10 cellular contexts compared by ENCODE assay signal in genomic region chrX:143634701-143635442, GRCh38. TPM values are rescaled to one million over a fixed set of nuclear protein-coding genes. Genes with fewer than 3 reads are reported as not detected.
DNase-seq lines count a peak whose midpoint lies in the region; ATAC-seq, FAIRE-seq and TF ChIP-seq lines count a peak whose summit lies in the region.
"Had no signal": no experiment of that assay in that cellular context is flagged by ENCODE, and none has a peak within 500 bp of the region (broad histone marks: within the 10 kb centered on the region; RNA-seq: fewer than 3 reads in every experiment).

No MANE protein-coding gene starts in this region.

- H3K4me3 ChIP-seq in BLaER1 treated with 17β-estradiol and CSF1 and Interleukin-3, amounts not matched to agents 10 nM and 100 nM, result no peak overlapping the region
- peak overlapping the region; percentile 13 for H3K4me3 ChIP-seq in RWPE2 (ENCODE audit: severe bottlenecking)
- H3K4me3 ChIP-seq in heart right ventricle, result peak overlapping the region in 9 of 10 donors; percentile 24 to 55 (median 46)
- H3K4me3 ChIP-seq in pancreas, result peak overlapping the region; percentile 5 to 45 (median 30)
- H3K4me3 ChIP-seq in BE2C (ENCODE audit: low read depth, low read length), result no peak overlapping the region

- ATAC-seq in RWPE2 (ENCODE audit: low read depth) (no peak), heart right ventricle (peak in 4 of 8 donors; percentile 33 to 45 (median 40)), pancreas (peak; percentile 60 to 80 (median 66))

- FAIRE-seq in pancreas (lab: Jason Lieb, UNC), result no peak

- 1% methylated on average over 24 to 62 of the region's 66 CpGs for WGBS in heart right ventricle, 2 donors
- 1 to 32% methylated on average over 56 to 64 of the region's 66 CpGs for WGBS in pancreas, 2 donors

- H3K27ac ChIP-seq in BLaER1 treated with 17β-estradiol and CSF1 and Interleukin-3, amounts not matched to agents 10 nM and 100 nM, result peak overlapping the region in 7 of 11 experiments; percentile 88 to 98 (median 95); a peak in 12 of 22 replicates
- H3K27ac ChIP-seq in RWPE2 (ENCODE audit: poor library complexity, severe bottlenecking) (no peak overlapping the region), heart right ventricle (peak overlapping the region in 1 of 10 donors; percentile 39), pancreas (no peak overlapping the region)

- no peaks in the 10 kb centered on the region for H3K36me3 ChIP-seq in BLaER1 treated with 17β-estradiol and CSF1 and Interleukin-3, amounts not matched to agents 10 nM and 100 nM
- H3K36me3 ChIP-seq in RWPE2 (ENCODE audit: low read depth) (no peaks in the 10 kb centered on the region), heart right ventricle (no peaks in the 10 kb centered on the region), pancreas (no peaks in the 10 kb centered on the region), BE2C (no peaks in the 10 kb centered on the region)

- H3K9ac ChIP-seq in BLaER1 treated with 17β-estradiol and CSF1 and Interleukin-3, amounts not matched to agents 10 nM and 100 nM, result no peak overlapping the region; a peak in 2 of 22 replicates

- no peak overlapping the region for H3K4me2 ChIP-seq in BLaER1 treated with 17β-estradiol and CSF1 and Interleukin-3, amounts not matched to agents 10 nM and 100 nM

- peaks cover 19 to 55% (median 37%) of the 10 kb centered on the region in 11 experiments for H3K9me3 ChIP-seq in BLaER1 treated with 17β-estradiol and CSF1 and Interleukin-3, amounts not matched to agents 10 nM and 100 nM (replicated peaks in 1 of 11)
- no peaks in the 10 kb centered on the region for H3K9me3 ChIP-seq in RWPE2 (ENCODE audit: severe bottlenecking)
- H3K9me3 ChIP-seq in heart right ventricle, result no peaks in the 10 kb centered on the region
- H3K9me3 ChIP-seq in pancreas, result no peaks in the 10 kb centered on the region
- H3K9me3 ChIP-seq in BE2C, result no peaks in the 10 kb centered on the region

- 0 out of 22 replicates have a peak, but pooled peaks cover 0 to 3% (median 0%) of the 10 kb centered on the region in 11 experiments for H4K20me1 ChIP-seq in BLaER1 treated with 17β-estradiol and CSF1 and Interleukin-3, amounts not matched to agents 10 nM and 100 nM

- peaks cover 60 to 83% (median 77%) of the 10 kb centered on the region in 11 experiments for H3K27me3 ChIP-seq in BLaER1 treated with 17β-estradiol and CSF1 and Interleukin-3, amounts not matched to agents 10 nM and 100 nM
- H3K27me3 ChIP-seq in RWPE2 (ENCODE audit: insufficient read depth, poor library complexity, severe bottlenecking) (peaks cover 29% of the 10 kb centered on the region), heart right ventricle (peaks cover 0 to 30% (median 18%) of the 10 kb centered on the region in 7 donors), pancreas (peaks cover 0 to 18% (median 2%) of the 10 kb centered on the region in 4 donors), BE2C (no peaks in the 10 kb centered on the region)

- intact Hi-C loops in heart right ventricle (cut with DNase I) (no loop called here), pancreas (cut with DNase I) (no loop called here)

- DNase-seq in RWPE2 (ENCODE audit: low spot score), result no peak
- peak in 1 of 2 donors; percentile 8 for DNase-seq in heart right ventricle
- peak in 4 of 6 donors; percentile 11 to 64 (median 41) for DNase-seq in pancreas
- DNase-seq in amniotic stem cell (lab: John Stamatoyannopoulos, UW), result no peak
- DNase-seq in GM19240 (ENCODE audit: insufficient read length, low spot score), result no peak
- DNase-seq in BE2C, result no peak
- no peak for DNase-seq in HuH-7 (ENCODE audit: low spot score)
- DNase-seq: CD4-positive, alpha-beta memory T cell; NCI-H510A had no signal

- peaks cover 0 to 43% (median 24%) of the 10 kb centered on the region in 10 experiments; a peak in 15 of 20 replicates for H3K4me1 ChIP-seq in BLaER1 treated with 17β-estradiol and CSF1 and Interleukin-3, amounts not matched to agents 10 nM and 100 nM
- H3K4me1 ChIP-seq in RWPE2 (ENCODE audit: insufficient read depth, poor library complexity, severe bottlenecking), result no peaks in the 10 kb centered on the region
- peaks cover 0 to 2% (median 0%) of the 10 kb centered on the region in 9 donors for H3K4me1 ChIP-seq in heart right ventricle
- H3K4me1 ChIP-seq in pancreas, result no peaks in the 10 kb centered on the region
- no peaks in the 10 kb centered on the region for H3K4me1 ChIP-seq in BE2C

- TF ChIP-seq CTCF in RWPE2 (IDR thresholded peaks at IDR 0.05; ENCODE audit: poor library complexity, severe bottlenecking) (no peak), heart right ventricle (IDR thresholded peaks at IDR 0.05) (no peak), pancreas (IDR thresholded peaks at IDR 0.05) (no peak), BE2C (IDR thresholded peaks at IDR 0.05; ENCODE audit: low read depth, low read length) (no peak)

RNA-seq across cellular contexts. Expression of gene SLITRK4, which starts 1.0 kb away (rescaled TPM):
- total RNA-seq in heart right ventricle (10 to 100 TPM in 1 of 10 donors, 1 to 10 TPM in 3, under 1 TPM in 6; 0.28 to 15.6 (median 0.81) TPM), pancreas (1 to 10 TPM in 2 of 6 donors, under 1 TPM in 4; 0.32 to 1.3 (median 0.60) TPM)
- polyA plus RNA-seq in heart right ventricle (under 1 TPM; 0.16 to 0.22 TPM), pancreas (under 1 TPM; 0.07 to 0.19 TPM)
- polyA plus RNA-seq in BE2C (2012; ENCODE audit: insufficient read depth, insufficient read length, low read depth), result not detected
- total RNA-seq: CD4-positive, alpha-beta memory T cell had no signal
- polyA plus RNA-seq: CD4-positive, alpha-beta memory T cell had no signal

Comparison
In these comparisons a context has a peak if more than half of its experiments do, and no peak if none do; other contexts are left out.
1. H3K27ac ChIP-seq: peak in BLaER1 treated with 17β-estradiol and CSF1 and Interleukin-3, amounts not matched to agents 10 nM and 100 nM (7 of 11); none in RWPE2 (single experiment) and pancreas (0 of 4).
2. H3K4me3 ChIP-seq: peak in RWPE2 (single experiment), heart right ventricle (9 of 10) and pancreas (4 of 4); none in BLaER1 treated with 17β-estradiol and CSF1 and Interleukin-3, amounts not matched to agents 10 nM and 100 nM (0 of 10) and BE2C (single experiment).
3. DNase-seq: peak in pancreas (4 of 6); none in RWPE2 (single experiment), amniotic stem cell (single experiment), GM19240 (single experiment), BE2C (single experiment) and HuH-7 (single experiment).